In the genomic region with DNA sequence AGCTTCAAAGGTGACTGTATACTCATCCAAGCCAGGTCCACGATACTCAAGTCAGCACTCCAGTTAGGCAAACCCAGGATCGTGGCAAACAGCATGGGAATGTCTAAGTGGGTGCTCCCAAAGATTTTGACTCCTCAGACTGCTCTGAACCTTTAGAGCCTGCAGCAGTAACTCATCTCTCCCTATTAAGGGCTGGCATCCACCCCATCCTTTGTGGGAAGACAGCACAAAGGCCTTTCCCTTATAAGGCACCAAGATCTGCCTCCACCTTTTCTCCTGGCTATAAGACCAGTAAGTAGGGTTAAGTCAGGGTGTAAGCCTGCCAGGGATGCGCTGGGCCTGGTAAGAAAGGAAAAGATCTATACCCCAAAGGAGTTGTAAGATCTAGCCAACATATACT, we compare ENCODE assay signal across 15 cellular contexts.
"Had no signal": no experiment of that assay in that cellular context is flagged by ENCODE, and none has a peak within 500 bp of the region (broad histone marks: within the 10 kb centered on the region; RNA-seq: fewer than 3 reads in every experiment).

No MANE protein-coding gene starts in this region.

- H3K9me3 ChIP-seq: heart left ventricle, ovary, prostate gland, thyroid gland had no signal

- DNase-seq: activated CD4-positive, alpha-beta T cell treated with anti-CD3 and anti-CD28 coated beads for 36 hours; activated CD4-positive, alpha-beta T cell treated with anti-CD3 and anti-CD28 coated beads, Interleukin-2, amount 50 U/mL, for 4 hours; activated CD8-positive, alpha-beta memory T cell treated with anti-CD3 and anti-CD28 coated beads for 24 hours; activated CD8-positive, alpha-beta memory T cell treated with anti-CD3 and anti-CD28 coated beads, Interleukin-2, amount 50 U/mL, for 4 hours; activated T-cell treated with anti-CD3 and anti-CD28 coated beads, Interleukin-2, amount 50 U/mL, for 24 hours; aorta; effector memory CD4-positive, alpha-beta T cell; heart left ventricle; left cardiac atrium; ovary; stimulated activated CD4-positive, alpha-beta T cell treated with anti-CD3 and anti-CD28 coated beads, Interleukin-4, amount 100 ng/mL, for 24 hours; stimulated activated naive CD8-positive, alpha-beta T cell treated with anti-CD3 and anti-CD28 coated beads, Interleukin-15, Interleukin-2, amounts not matched to agents 100 U/mL and 50 U/mL, for 24 hours; T-helper 9 cell; thyroid gland had no signal

- H3K36me3 ChIP-seq: heart left ventricle, ovary, prostate gland, thyroid gland had no signal

- H3K4me3 ChIP-seq: heart left ventricle, ovary, prostate gland, thyroid gland had no signal

- H3K27me3 ChIP-seq: ovary, thyroid gland had no signal

- H3K27ac ChIP-seq: heart left ventricle, ovary, prostate gland, thyroid gland had no signal

- H3K4me1 ChIP-seq: heart left ventricle, prostate gland, thyroid gland had no signal
